ENCODE assay signal across 1 cellular context in the genomic region with DNA sequence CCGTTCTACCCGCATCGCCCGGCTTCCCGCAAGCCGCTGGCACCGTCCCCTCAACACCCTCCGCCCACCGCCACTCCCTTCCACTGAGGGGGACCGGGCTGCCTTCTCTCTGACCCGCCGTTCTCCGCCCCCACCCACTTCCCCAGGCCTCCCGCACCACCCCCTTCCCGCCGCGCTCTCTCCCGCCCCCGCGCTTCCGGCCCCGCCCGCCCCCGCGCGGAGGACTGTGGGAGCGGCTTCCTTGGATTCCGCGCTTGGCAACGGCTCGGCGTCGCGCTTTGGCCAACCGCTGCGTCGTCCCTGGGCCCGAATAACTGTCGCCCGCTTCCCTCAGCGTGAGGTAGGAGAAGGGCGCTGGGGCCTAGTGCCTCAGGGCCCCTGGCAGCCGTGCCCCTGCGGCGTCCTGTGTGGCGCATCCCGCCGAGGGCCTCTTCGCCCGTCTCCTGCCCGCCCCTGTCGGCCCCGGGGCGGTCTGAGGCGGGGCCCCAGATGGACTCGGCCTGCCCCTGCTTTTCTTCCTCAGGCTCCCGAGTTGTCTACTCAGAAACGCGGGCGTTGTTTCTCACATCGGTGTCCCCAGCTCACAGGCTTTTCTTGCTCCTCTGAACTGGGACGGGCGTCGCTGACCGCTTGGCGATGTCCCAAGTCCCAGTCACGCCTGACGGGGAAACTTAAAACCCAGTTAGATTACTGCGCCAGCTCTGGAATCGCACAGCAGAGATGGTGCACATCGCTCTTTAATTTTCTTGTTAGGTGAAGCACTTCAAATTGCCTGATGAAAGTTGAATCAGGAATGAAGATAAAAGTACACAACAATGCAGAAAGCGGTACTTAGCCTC.
TF ChIP-seq lines count a peak whose summit lies in the region.

Gene IFT88, plus strand, starts transcription at position 241 of the 839 bp plus-strand sequence. CDS start 7,229 bp downstream, outside the sequence.

TF ChIP-seq in K562, 482 proteins besides CTCF, POLR2A, EP300 and RAD21 (continued from another document and continues in another):
- TF ChIP-seq, protein P1, sequence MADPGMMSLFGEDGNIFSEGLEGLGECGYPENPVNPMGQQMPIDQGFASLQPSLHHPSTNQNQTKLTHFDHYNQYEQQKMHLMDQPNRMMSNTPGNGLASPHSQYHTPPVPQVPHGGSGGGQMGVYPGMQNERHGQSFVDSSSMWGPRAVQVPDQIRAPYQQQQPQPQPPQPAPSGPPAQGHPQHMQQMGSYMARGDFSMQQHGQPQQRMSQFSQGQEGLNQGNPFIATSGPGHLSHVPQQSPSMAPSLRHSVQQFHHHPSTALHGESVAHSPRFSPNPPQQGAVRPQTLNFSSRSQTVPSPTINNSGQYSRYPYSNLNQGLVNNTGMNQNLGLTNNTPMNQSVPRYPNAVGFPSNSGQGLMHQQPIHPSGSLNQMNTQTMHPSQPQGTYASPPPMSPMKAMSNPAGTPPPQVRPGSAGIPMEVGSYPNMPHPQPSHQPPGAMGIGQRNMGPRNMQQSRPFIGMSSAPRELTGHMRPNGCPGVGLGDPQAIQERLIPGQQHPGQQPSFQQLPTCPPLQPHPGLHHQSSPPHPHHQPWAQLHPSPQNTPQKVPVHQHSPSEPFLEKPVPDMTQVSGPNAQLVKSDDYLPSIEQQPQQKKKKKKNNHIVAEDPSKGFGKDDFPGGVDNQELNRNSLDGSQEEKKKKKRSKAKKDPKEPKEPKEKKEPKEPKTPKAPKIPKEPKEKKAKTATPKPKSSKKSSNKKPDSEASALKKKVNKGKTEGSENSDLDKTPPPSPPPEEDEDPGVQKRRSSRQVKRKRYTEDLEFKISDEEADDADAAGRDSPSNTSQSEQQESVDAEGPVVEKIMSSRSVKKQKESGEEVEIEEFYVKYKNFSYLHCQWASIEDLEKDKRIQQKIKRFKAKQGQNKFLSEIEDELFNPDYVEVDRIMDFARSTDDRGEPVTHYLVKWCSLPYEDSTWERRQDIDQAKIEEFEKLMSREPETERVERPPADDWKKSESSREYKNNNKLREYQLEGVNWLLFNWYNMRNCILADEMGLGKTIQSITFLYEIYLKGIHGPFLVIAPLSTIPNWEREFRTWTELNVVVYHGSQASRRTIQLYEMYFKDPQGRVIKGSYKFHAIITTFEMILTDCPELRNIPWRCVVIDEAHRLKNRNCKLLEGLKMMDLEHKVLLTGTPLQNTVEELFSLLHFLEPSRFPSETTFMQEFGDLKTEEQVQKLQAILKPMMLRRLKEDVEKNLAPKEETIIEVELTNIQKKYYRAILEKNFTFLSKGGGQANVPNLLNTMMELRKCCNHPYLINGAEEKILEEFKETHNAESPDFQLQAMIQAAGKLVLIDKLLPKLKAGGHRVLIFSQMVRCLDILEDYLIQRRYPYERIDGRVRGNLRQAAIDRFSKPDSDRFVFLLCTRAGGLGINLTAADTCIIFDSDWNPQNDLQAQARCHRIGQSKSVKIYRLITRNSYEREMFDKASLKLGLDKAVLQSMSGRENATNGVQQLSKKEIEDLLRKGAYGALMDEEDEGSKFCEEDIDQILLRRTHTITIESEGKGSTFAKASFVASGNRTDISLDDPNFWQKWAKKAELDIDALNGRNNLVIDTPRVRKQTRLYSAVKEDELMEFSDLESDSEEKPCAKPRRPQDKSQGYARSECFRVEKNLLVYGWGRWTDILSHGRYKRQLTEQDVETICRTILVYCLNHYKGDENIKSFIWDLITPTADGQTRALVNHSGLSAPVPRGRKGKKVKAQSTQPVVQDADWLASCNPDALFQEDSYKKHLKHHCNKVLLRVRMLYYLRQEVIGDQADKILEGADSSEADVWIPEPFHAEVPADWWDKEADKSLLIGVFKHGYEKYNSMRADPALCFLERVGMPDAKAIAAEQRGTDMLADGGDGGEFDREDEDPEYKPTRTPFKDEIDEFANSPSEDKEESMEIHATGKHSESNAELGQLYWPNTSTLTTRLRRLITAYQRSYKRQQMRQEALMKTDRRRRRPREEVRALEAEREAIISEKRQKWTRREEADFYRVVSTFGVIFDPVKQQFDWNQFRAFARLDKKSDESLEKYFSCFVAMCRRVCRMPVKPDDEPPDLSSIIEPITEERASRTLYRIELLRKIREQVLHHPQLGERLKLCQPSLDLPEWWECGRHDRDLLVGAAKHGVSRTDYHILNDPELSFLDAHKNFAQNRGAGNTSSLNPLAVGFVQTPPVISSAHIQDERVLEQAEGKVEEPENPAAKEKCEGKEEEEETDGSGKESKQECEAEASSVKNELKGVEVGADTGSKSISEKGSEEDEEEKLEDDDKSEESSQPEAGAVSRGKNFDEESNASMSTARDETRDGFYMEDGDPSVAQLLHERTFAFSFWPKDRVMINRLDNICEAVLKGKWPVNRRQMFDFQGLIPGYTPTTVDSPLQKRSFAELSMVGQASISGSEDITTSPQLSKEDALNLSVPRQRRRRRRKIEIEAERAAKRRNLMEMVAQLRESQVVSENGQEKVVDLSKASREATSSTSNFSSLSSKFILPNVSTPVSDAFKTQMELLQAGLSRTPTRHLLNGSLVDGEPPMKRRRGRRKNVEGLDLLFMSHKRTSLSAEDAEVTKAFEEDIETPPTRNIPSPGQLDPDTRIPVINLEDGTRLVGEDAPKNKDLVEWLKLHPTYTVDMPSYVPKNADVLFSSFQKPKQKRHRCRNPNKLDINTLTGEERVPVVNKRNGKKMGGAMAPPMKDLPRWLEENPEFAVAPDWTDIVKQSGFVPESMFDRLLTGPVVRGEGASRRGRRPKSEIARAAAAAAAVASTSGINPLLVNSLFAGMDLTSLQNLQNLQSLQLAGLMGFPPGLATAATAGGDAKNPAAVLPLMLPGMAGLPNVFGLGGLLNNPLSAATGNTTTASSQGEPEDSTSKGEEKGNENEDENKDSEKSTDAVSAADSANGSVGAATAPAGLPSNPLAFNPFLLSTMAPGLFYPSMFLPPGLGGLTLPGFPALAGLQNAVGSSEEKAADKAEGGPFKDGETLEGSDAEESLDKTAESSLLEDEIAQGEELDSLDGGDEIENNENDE (IDR thresholded peaks at IDR 0.05; ENCODE audit: low read depth, low read length) = no peak
- TF ChIP-seq EGR1 (conservative IDR thresholded peaks at IDR 0.05) (peak; percentile 93), NR4A1 (CRISPR knock-in tag; IDR thresholded peaks at IDR 0.05) (no peak), NR4A1 (tag; IDR thresholded peaks at IDR 0.05) (no peak), THAP7 (CRISPR knock-in tag; IDR thresholded peaks at IDR 0.05) (no peak), ZNF143 (CRISPR knock-in tag; IDR thresholded peaks at IDR 0.05) (peak; percentile 67), PHF8 (IDR thresholded peaks at IDR 0.05; ENCODE audit: borderline replicate concordance, low read length) (peak; percentile 75), POLR2AphosphoS5 (IDR thresholded peaks at IDR 0.05; ENCODE audit: control insufficient read depth, insufficient read depth, low read depth, low read length) (peak; percentile 32), ZNF146 (CRISPR knock-in tag; IDR thresholded peaks at IDR 0.05; ENCODE audit: unreplicated experiment) (no peak), ZC3H4 (CRISPR knock-in tag; IDR thresholded peaks at IDR 0.05; ENCODE audit: borderline replicate concordance) (no peak), POLR2B (IDR thresholded peaks at IDR 0.05; ENCODE audit: low read depth, partially characterized antibody) (peak; percentile 31), MED1 (CRISPR knock-in tag; IDR thresholded peaks at IDR 0.05; ENCODE audit: borderline replicate concordance) (no peak), CBX5 (IDR thresholded peaks at IDR 0.05; ENCODE audit: borderline replicate concordance, low read depth) (no peak)
- TF ChIP-seq, protein P2, sequence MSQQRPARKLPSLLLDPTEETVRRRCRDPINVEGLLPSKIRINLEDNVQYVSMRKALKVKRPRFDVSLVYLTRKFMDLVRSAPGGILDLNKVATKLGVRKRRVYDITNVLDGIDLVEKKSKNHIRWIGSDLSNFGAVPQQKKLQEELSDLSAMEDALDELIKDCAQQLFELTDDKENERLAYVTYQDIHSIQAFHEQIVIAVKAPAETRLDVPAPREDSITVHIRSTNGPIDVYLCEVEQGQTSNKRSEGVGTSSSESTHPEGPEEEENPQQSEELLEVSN (IDR thresholded peaks at IDR 0.05; ENCODE audit: borderline replicate concordance in 1 of 2, extremely low read depth in 1 of 2, insufficient read depth in 1 of 2, insufficient read length in 1 of 2, low read depth in 1 of 2, low read length in 1 of 2, poor library complexity in 1 of 2, severe bottlenecking in 1 of 2) = peak; percentile 35 to 39
- TF ChIP-seq, protein P3, sequence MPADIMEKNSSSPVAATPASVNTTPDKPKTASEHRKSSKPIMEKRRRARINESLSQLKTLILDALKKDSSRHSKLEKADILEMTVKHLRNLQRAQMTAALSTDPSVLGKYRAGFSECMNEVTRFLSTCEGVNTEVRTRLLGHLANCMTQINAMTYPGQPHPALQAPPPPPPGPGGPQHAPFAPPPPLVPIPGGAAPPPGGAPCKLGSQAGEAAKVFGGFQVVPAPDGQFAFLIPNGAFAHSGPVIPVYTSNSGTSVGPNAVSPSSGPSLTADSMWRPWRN (IDR thresholded peaks at IDR 0.05; ENCODE audit: low read depth) = no peak
- TF ChIP-seq, protein P4, sequence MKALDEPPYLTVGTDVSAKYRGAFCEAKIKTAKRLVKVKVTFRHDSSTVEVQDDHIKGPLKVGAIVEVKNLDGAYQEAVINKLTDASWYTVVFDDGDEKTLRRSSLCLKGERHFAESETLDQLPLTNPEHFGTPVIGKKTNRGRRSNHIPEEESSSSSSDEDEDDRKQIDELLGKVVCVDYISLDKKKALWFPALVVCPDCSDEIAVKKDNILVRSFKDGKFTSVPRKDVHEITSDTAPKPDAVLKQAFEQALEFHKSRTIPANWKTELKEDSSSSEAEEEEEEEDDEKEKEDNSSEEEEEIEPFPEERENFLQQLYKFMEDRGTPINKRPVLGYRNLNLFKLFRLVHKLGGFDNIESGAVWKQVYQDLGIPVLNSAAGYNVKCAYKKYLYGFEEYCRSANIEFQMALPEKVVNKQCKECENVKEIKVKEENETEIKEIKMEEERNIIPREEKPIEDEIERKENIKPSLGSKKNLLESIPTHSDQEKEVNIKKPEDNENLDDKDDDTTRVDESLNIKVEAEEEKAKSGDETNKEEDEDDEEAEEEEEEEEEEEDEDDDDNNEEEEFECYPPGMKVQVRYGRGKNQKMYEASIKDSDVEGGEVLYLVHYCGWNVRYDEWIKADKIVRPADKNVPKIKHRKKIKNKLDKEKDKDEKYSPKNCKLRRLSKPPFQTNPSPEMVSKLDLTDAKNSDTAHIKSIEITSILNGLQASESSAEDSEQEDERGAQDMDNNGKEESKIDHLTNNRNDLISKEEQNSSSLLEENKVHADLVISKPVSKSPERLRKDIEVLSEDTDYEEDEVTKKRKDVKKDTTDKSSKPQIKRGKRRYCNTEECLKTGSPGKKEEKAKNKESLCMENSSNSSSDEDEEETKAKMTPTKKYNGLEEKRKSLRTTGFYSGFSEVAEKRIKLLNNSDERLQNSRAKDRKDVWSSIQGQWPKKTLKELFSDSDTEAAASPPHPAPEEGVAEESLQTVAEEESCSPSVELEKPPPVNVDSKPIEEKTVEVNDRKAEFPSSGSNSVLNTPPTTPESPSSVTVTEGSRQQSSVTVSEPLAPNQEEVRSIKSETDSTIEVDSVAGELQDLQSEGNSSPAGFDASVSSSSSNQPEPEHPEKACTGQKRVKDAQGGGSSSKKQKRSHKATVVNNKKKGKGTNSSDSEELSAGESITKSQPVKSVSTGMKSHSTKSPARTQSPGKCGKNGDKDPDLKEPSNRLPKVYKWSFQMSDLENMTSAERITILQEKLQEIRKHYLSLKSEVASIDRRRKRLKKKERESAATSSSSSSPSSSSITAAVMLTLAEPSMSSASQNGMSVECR (CRISPR knock-in tag; IDR thresholded peaks at IDR 0.05) = peak; percentile 64; the same call in 1 of the 2 replicates
- TF ChIP-seq, protein P5, sequence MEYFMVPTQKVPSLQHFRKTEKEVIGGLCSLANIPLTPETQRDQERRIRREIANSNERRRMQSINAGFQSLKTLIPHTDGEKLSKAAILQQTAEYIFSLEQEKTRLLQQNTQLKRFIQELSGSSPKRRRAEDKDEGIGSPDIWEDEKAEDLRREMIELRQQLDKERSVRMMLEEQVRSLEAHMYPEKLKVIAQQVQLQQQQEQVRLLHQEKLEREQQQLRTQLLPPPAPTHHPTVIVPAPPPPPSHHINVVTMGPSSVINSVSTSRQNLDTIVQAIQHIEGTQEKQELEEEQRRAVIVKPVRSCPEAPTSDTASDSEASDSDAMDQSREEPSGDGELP (CRISPR knock-in tag; IDR thresholded peaks at IDR 0.05; ENCODE audit: borderline replicate concordance) = peak; percentile 51; the same call in 1 of the 2 replicates
